In the genomic region with DNA sequence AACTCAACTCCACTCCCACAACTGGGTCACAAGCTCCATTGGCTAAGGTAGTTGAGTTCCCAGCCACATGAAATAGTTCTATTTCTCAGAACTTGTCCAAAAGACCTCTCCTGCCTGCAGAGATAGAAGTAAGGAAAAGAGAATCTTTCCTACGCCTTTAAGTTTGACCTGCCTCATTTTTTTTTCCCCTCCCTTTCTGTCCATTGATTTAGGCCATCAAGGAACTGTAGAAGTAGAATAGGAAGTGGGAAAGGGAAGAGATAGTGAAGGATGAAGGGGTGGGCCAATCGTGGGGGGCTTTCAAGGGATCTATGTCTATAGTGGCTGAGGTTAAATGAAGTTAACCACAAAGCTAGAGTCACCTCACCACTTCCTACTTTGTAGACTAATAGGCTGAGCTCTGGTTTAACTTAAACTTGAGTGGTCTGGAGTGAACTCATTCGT, we compare ENCODE assay signal across 12 cellular contexts. TPM values are rescaled to one million over a fixed set of nuclear protein-coding genes. Genes with fewer than 3 reads are reported as not detected.
DNase-seq lines count a peak whose midpoint lies in the region; ATAC-seq, FAIRE-seq and TF ChIP-seq lines count a peak whose summit lies in the region.
"Had no signal": no experiment of that assay in that cellular context is flagged by ENCODE, and none has a peak within 500 bp of the region (broad histone marks: within the 10 kb centered on the region; RNA-seq: fewer than 3 reads in every experiment).

No MANE protein-coding gene starts in this region.

- H3K4me3 ChIP-seq in PC-9, result no peak overlapping the region

- H3K27ac Mint-ChIP-seq in stimulated activated naive B cell treated with anti-CD40 and anti-IgM and Interleukin-4, amounts not matched to agents 10 μg/mL and 1 μg/mL and 100 μg/mL, for 72 hours, result no peak overlapping the region
- H3K27ac Mint-ChIP-seq in progenitor cell of endocrine pancreas, result no peak overlapping the region
- H3K27ac Mint-ChIP-seq: HFFc6 had no signal

- BruUV-seq in PC-9 (replicated peaks; lab: Mats Ljungman, UMichigan), result no TSS peak

- intact Hi-C loops in PC-9 (cut with micrococcal nuclease; ENCODE audit: unreplicated experiment), result loop anchor here (5.0 kb wide), 1 partner anchor 1517 kb away; no protein-coding TSS in a partner anchor

- H3K9me3 ChIP-seq in PC-9 (ENCODE audit: insufficient read depth, low read depth), result no peaks in the 10 kb centered on the region

- no peak for TF ChIP-seq CTCF in progenitor cell of endocrine pancreas (IDR thresholded peaks at IDR 0.05; ENCODE audit: unreplicated experiment)
- TF ChIP-seq CTCF in PC-9 (conservative IDR thresholded peaks at IDR 0.05), result no peak

- no peaks in the 10 kb centered on the region for H3K36me3 Mint-ChIP-seq in activated T-cell treated with anti-CD3 and anti-CD28 coated beads, Interleukin-2, amount 50 U/mL, for 4 hours (ENCODE audit: insufficient read depth)
- H3K36me3 Mint-ChIP-seq in stimulated activated naive B cell treated with anti-CD40 and anti-IgM and Interleukin-4, amounts not matched to agents 10 μg/mL and 1 μg/mL and 100 μg/mL, for 72 hours, result no peaks in the 10 kb centered on the region
- no peaks in the 10 kb centered on the region for H3K36me3 Mint-ChIP-seq in progenitor cell of endocrine pancreas (ENCODE audit: insufficient read depth)

- H3K27me3 ChIP-seq in PC-9 (ENCODE audit: insufficient read depth, low read depth), result no peaks in the 10 kb centered on the region

- POLR2A ChIA-PET in PC-9 (lab: Charles Lee; ENCODE audit: unreplicated experiment), result no interaction called here

- no peaks in the 10 kb centered on the region for H3K79me2 ChIP-seq in PC-9 (ENCODE audit: low read depth)

- no peaks in the 10 kb centered on the region for H3K36me3 ChIP-seq in PC-9 (ENCODE audit: low read depth)

- no peaks in the 10 kb centered on the region for H3K9me3 Mint-ChIP-seq in activated T-cell treated with anti-CD3 and anti-CD28 coated beads, Interleukin-2, amount 50 U/mL, for 4 hours
- no peaks in the 10 kb centered on the region for H3K9me3 Mint-ChIP-seq in stimulated activated naive B cell treated with anti-CD40 and anti-IgM and Interleukin-4, amounts not matched to agents 10 μg/mL and 1 μg/mL and 100 μg/mL, for 72 hours
- H3K9me3 Mint-ChIP-seq in progenitor cell of endocrine pancreas (ENCODE audit: low read depth), result no peaks in the 10 kb centered on the region
- H3K9me3 Mint-ChIP-seq: HFFc6 had no signal

- no peak overlapping the region for H3K4me3 Mint-ChIP-seq in activated T-cell treated with anti-CD3 and anti-CD28 coated beads, Interleukin-2, amount 50 U/mL, for 4 hours
- H3K4me3 Mint-ChIP-seq in stimulated activated naive B cell treated with anti-CD40 and anti-IgM and Interleukin-4, amounts not matched to agents 10 μg/mL and 1 μg/mL and 100 μg/mL, for 72 hours, result no peak overlapping the region
- H3K4me3 Mint-ChIP-seq in progenitor cell of endocrine pancreas (ENCODE audit: low read depth), result no peak overlapping the region
- H3K4me3 Mint-ChIP-seq: HFFc6 had no signal

- no peak for DNase-seq in activated T-cell treated with anti-CD3 and anti-CD28 coated beads, Interleukin-2, amount 50 U/mL, for 4 hours
- DNase-seq in activated T-cell treated with anti-CD3 and anti-CD28 coated beads, Interleukin-2, amount 50 U/mL, for 48 hours, result no peak
- DNase-seq in RCC 7860 (ENCODE audit: low spot score) (peak; percentile 11), urothelium cell line (ENCODE audit: low spot score) (no peak), progenitor cell of endocrine pancreas (ENCODE audit: low spot score, unreplicated experiment) (no peak), PC-9 (no peak)
- DNase-seq in stimulated activated naive B cell treated with anti-CD40 and anti-IgM and Interleukin-4, amounts not matched to agents 10 μg/mL and 1 μg/mL and 100 μg/mL, for 72 hours, result no peak
- DNase-seq: glutamatergic neuron; HFFc6; MM.1S; stimulated activated CD4-positive, alpha-beta T cell treated with anti-CD3 and anti-CD28 coated beads, Interleukin-12 subunit alpha, Interleukin-12 subunit beta, amount 100 ng/mL, for 4 hours had no signal

- H3K4me1 ChIP-seq in PC-9 (replicated peaks; ENCODE audit: insufficient read depth), result 0 out of 2 replicates have a peak, but pooled peaks cover 4% of the 10 kb centered on the region

- CTCF ChIA-PET in PC-9 (lab: Charles Lee), result no interaction called here

- H3K9me2 ChIP-seq in PC-9 (ENCODE audit: insufficient read depth), result no peaks in the 10 kb centered on the region

- FAIRE-seq in RCC 7860 (lab: Jason Lieb, UNC), result peak; percentile 8
- no peak for FAIRE-seq in urothelium cell line (lab: Jason Lieb, UNC)

- no peak overlapping the region for H3K27ac ChIP-seq in PC-9

- no peak overlapping the region for H2AFZ ChIP-seq in PC-9

- ATAC-seq in activated T-cell treated with anti-CD3 and anti-CD28 coated beads, Interleukin-2, amount 50 U/mL, for 4 hours, result peak; percentile 55 to 67
- ATAC-seq in HG02981 (IDR thresholded peaks at IDR 0.05; ENCODE audit: unreplicated experiment), result peak; percentile 84
- peak; percentile 93 to 96 for ATAC-seq in stimulated activated naive B cell treated with anti-CD40 and anti-IgM and Interleukin-4, amounts not matched to agents 10 μg/mL and 1 μg/mL and 100 μg/mL, for 72 hours (replicated peaks)

- H3F3A ChIP-seq in PC-9 (ENCODE audit: insufficient read depth, low read depth), result no peaks in the 10 kb centered on the region

- H3K4me1 Mint-ChIP-seq in activated T-cell treated with anti-CD3 and anti-CD28 coated beads, Interleukin-2, amount 50 U/mL, for 4 hours (ENCODE audit: low read depth), result peaks cover 10% of the 10 kb centered on the region
- H3K4me1 Mint-ChIP-seq in stimulated activated naive B cell treated with anti-CD40 and anti-IgM and Interleukin-4, amounts not matched to agents 10 μg/mL and 1 μg/mL and 100 μg/mL, for 72 hours, result peaks cover 3 to 10% of the 10 kb centered on the region in 2 donors
- H3K4me1 Mint-ChIP-seq in progenitor cell of endocrine pancreas (ENCODE audit: low read depth), result no peaks in the 10 kb centered on the region

- no peak overlapping the region for H3K4me2 ChIP-seq in PC-9

- no peaks in the 10 kb centered on the region for H4K20me1 ChIP-seq in PC-9 (ENCODE audit: insufficient read depth)

- no peaks in the 10 kb centered on the region for H3K27me3 Mint-ChIP-seq in activated T-cell treated with anti-CD3 and anti-CD28 coated beads, Interleukin-2, amount 50 U/mL, for 4 hours (ENCODE audit: low read depth)
- peaks cover 4 to 8% of the 10 kb centered on the region in 2 donors for H3K27me3 Mint-ChIP-seq in stimulated activated naive B cell treated with anti-CD40 and anti-IgM and Interleukin-4, amounts not matched to agents 10 μg/mL and 1 μg/mL and 100 μg/mL, for 72 hours
- no peaks in the 10 kb centered on the region for H3K27me3 Mint-ChIP-seq in progenitor cell of endocrine pancreas

RNA-seq across cellular contexts. Expression of a gene that starts 13.8 kb away (rescaled TPM):
- total RNA-seq in activated T-cell treated with anti-CD3 and anti-CD28 coated beads, Interleukin-2, amount 50 U/mL, for 4 hours, result 100 to 1,000 TPM in 1 of 3 donors, 10 to 100 TPM in 2; 89.7 to 108 (median 93.1) TPM
- total RNA-seq in progenitor cell of endocrine pancreas (66.3 and 68.8 TPM in 2 replicates), PC-9 (2021) (38.7 and 51.0 TPM in 2 replicates)
